28 cellular contexts compared by ENCODE assay signal in the genomic region with DNA sequence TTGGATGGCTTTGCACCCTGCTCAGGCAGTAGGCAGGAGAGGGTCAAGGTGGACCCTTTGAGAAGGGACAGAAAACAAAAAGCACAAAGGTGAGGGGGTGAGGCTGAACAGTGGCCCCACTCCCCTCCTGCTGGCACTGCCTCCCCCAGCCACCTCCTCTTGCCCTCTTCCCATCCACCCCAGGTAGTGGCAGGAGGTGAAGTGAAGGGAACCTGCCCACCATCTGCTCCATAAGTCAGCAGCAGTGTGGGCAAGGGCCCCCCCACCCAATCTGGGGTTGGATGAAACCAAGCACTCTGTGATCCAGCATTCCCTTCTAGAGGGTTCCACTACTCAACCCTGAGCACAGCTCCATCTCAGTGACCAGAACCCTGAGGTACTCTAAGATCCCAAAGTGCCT. TPM values are rescaled to one million over a fixed set of nuclear protein-coding genes. Genes with fewer than 3 reads are reported as not detected.
"Had no signal": no experiment of that assay in that cellular context is flagged by ENCODE, and none has a peak within 500 bp of the region (broad histone marks: within the 10 kb centered on the region; RNA-seq: fewer than 3 reads in every experiment).

No MANE protein-coding gene starts in this region.

- H3K9me3 ChIP-seq: ascending aorta, body of pancreas, SJCRH30, SK-N-SH had no signal

- H3K4me3 ChIP-seq: ascending aorta, body of pancreas, SJCRH30 had no signal

- ATAC-seq: activated CD4-positive, alpha-beta T cell treated with anti-CD3 and anti-CD28 coated beads for 36 hours; activated CD8-positive, alpha-beta T cell treated with anti-CD3 and anti-CD28 coated beads for 36 hours; activated naive CD4-positive, alpha-beta T cell treated with anti-CD3 and anti-CD28 coated beads, Interleukin-2, amount 50 U/mL, for 72 hours; activated naive CD8-positive, alpha-beta T cell treated with anti-CD3 and anti-CD28 coated beads, Interleukin-2, amount 50 U/mL, for 24 hours; activated T-cell treated with anti-CD3 and anti-CD28 coated beads, Interleukin-2, amount 50 U/mL, for 72 hours; body of pancreas; Right ventricle myocardium inferior had no signal

- DNase-seq: activated CD4-positive, alpha-beta T cell treated with anti-CD3 and anti-CD28 coated beads for 36 hours; activated CD8-positive, alpha-beta memory T cell treated with anti-CD3 and anti-CD28 coated beads, Interleukin-2, amount 50 U/mL, for 4 hours; activated CD8-positive, alpha-beta T cell treated with anti-CD3 and anti-CD28 coated beads for 36 hours; activated naive CD8-positive, alpha-beta T cell treated with anti-CD3 and anti-CD28 coated beads, Interleukin-2, amount 50 U/mL, for 24 hours; activated T-cell treated with anti-CD3 and anti-CD28 coated beads, Interleukin-2, amount 50 U/mL, for 72 hours; amniotic stem cell; body of pancreas; central memory CD4-positive, alpha-beta T cell; KG1; NCI-H1048; NCI-H1930; NCI-H2107; NCI-H2171 treated with DMSO at 0.1 percent for 48 hours; NCI-H226; SJCRH30; SK-N-SH; T-helper 1 cell had no signal

- H3K4me2 ChIP-seq: SK-N-SH had no signal

- FAIRE-seq: bronchial epithelial cell had no signal

- H3K36me3 ChIP-seq: ascending aorta, SJCRH30 had no signal

- H3K36me3 Mint-ChIP-seq: activated naive CD4-positive, alpha-beta T cell treated with anti-CD3 and anti-CD28 coated beads, Interleukin-2, amount 50 U/mL, for 72 hours had no signal

- H3K4me3 Mint-ChIP-seq: activated CD4-positive, alpha-beta T cell treated with anti-CD3 and anti-CD28 coated beads for 36 hours; activated CD8-positive, alpha-beta T cell treated with anti-CD3 and anti-CD28 coated beads for 36 hours; activated naive CD8-positive, alpha-beta T cell treated with anti-CD3 and anti-CD28 coated beads, Interleukin-2, amount 50 U/mL, for 24 hours; activated T-cell treated with anti-CD3 and anti-CD28 coated beads, Interleukin-2, amount 50 U/mL, for 72 hours had no signal

- H3K27me3 ChIP-seq: body of pancreas, SJCRH30 had no signal

- H3K27ac Mint-ChIP-seq: activated CD4-positive, alpha-beta T cell treated with anti-CD3 and anti-CD28 coated beads for 36 hours; activated CD8-positive, alpha-beta T cell treated with anti-CD3 and anti-CD28 coated beads for 36 hours; activated naive CD4-positive, alpha-beta T cell treated with anti-CD3 and anti-CD28 coated beads, Interleukin-2, amount 50 U/mL, for 72 hours; activated naive CD8-positive, alpha-beta T cell treated with anti-CD3 and anti-CD28 coated beads, Interleukin-2, amount 50 U/mL, for 24 hours; activated T-cell treated with anti-CD3 and anti-CD28 coated beads, Interleukin-2, amount 50 U/mL, for 72 hours had no signal

- H3K9me2 ChIP-seq: SK-N-SH had no signal

- H3K9me3 Mint-ChIP-seq: activated CD8-positive, alpha-beta T cell treated with anti-CD3 and anti-CD28 coated beads for 36 hours; activated naive CD4-positive, alpha-beta T cell treated with anti-CD3 and anti-CD28 coated beads, Interleukin-2, amount 50 U/mL, for 72 hours; activated naive CD8-positive, alpha-beta T cell treated with anti-CD3 and anti-CD28 coated beads, Interleukin-2, amount 50 U/mL, for 24 hours; activated T-cell treated with anti-CD3 and anti-CD28 coated beads, Interleukin-2, amount 50 U/mL, for 72 hours had no signal

- H3K9ac ChIP-seq: SK-N-SH had no signal

- H3K27ac ChIP-seq: ascending aorta, body of pancreas, SJCRH30, VCaP had no signal

RNA-seq across cellular contexts. Expression of a gene that starts 26.1 kb away (rescaled TPM):
- total RNA-seq: activated CD4-positive, alpha-beta T cell treated with anti-CD3 and anti-CD28 coated beads for 36 hours; activated CD8-positive, alpha-beta T cell treated with anti-CD3 and anti-CD28 coated beads for 36 hours; activated naive CD4-positive, alpha-beta T cell treated with anti-CD3 and anti-CD28 coated beads, Interleukin-2, amount 50 U/mL, for 72 hours; activated T-cell treated with anti-CD3 and anti-CD28 coated beads, Interleukin-2, amount 50 U/mL, for 72 hours; body of pancreas; bronchial epithelial cell; LHCN-M2; M059J; NCI-H460; OCI-LY7; Right ventricle myocardium inferior; RPMI7951; SJCRH30; T-helper 2 cell treated with Interferon-gamma antibody and Interleukin-4, amounts not matched to agents 100 ng/mL and 5 ng/mL, for 36 hours had no signal
- polyA plus RNA-seq: SK-N-SH had no signal

RNA-seq across cellular contexts. Expression of a gene that starts 28.7 kb away (rescaled TPM):
- total RNA-seq: ascending aorta, bronchial epithelial cell, NCI-H460, RPMI7951, SJCRH30 had no signal

RNA-seq across cellular contexts. Expression of a gene that starts 36.7 kb away (rescaled TPM):
- total RNA-seq: ascending aorta, body of pancreas, bronchial epithelial cell, LHCN-M2, M059J, NCI-H460, RPMI7951, SJCRH30 had no signal
- polyA plus RNA-seq: SK-N-SH had no signal
